ENCODE assay signal across 16 cellular contexts in the genomic region with DNA sequence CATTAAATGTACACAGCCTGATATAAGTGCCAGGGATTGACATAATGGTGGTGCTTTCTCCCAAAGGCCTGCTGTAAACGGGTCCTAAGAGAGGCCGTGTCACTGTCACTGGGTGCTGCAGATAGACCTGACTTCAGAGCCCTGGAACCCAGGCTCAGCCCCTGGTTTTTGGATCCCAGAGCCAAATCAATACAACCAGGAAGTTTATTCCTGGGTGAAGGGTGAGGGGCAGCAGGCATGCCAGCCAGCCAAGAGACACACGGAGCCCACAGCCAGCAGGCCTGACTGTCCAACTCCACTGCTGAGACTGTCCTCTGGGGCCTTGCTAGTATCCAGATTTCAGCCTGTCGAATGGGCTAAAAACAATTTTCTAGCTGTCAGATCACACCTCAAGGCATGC. TPM values are rescaled to one million over a fixed set of nuclear protein-coding genes. Genes with fewer than 3 reads are reported as not detected.
DNase-seq lines count a peak whose midpoint lies in the region; ATAC-seq, FAIRE-seq and TF ChIP-seq lines count a peak whose summit lies in the region.
"Had no signal": no experiment of that assay in that cellular context is flagged by ENCODE, and none has a peak within 500 bp of the region (broad histone marks: within the 10 kb centered on the region; RNA-seq: fewer than 3 reads in every experiment).

No MANE protein-coding gene starts in this region.

- no peaks in the 10 kb centered on the region for H3K27me3 ChIP-seq in right cardiac atrium (ENCODE audit: control insufficient read depth, insufficient read depth)
- no peaks in the 10 kb centered on the region for H3K27me3 ChIP-seq in psoas muscle (ENCODE audit: insufficient read depth in 3 of 3, low read length in 2 of 3)
- no peaks in the 10 kb centered on the region for H3K27me3 ChIP-seq in brain microvascular endothelial cell (replicated peaks)

- H3K27ac ChIP-seq in A549 (peak overlapping the region; percentile 30 to 99; a peak in 2 of 6 replicates), RWPE1 (peak overlapping the region; percentile 100), right cardiac atrium (ENCODE audit: low read length) (peak overlapping the region; percentile 67), psoas muscle (peak overlapping the region; percentile 99), brain microvascular endothelial cell (no peak overlapping the region)
- H3K27ac ChIP-seq: SJSA1 had no signal

- intact Hi-C loops in right cardiac atrium (cut with DNase I) (loop anchor here in 1 of 4 donors (2.0 kb wide), 1 partner anchor 35 kb away; a partner anchor contains a TSS), psoas muscle (cut with DNase I) (no loop called here)

- peaks cover 47% of the 10 kb centered on the region for H3K4me1 ChIP-seq in A549
- H3K4me1 ChIP-seq in right cardiac atrium (ENCODE audit: control insufficient read depth, insufficient read depth, low read length) = peaks cover 50% of the 10 kb centered on the region
- peaks cover 67% of the 10 kb centered on the region for H3K4me1 ChIP-seq in psoas muscle

- TF ChIP-seq RAD21 in A549 (conservative IDR thresholded peaks at IDR 0.05 in 1 of 2, IDR thresholded peaks at IDR 0.05 in 1 of 2) = no peak

- no peak for TF ChIP-seq EP300 in A549 (IDR thresholded peaks at IDR 0.05)

- H3K9me3 ChIP-seq in A549 (no peaks in the 10 kb centered on the region), right cardiac atrium (ENCODE audit: control insufficient read depth, low read length) (no peaks in the 10 kb centered on the region), psoas muscle (no peaks in the 10 kb centered on the region)
- H3K9me3 ChIP-seq: SJSA1 had no signal

- DNase-seq in A549 (ENCODE audit: low read depth in 1 of 2, low spot score in 1 of 2) (no peak), RWPE1 (ENCODE audit: low spot score) (no peak), right cardiac atrium (no peak), psoas muscle (no peak), brain microvascular endothelial cell (no peak), frontal cortex (ENCODE audit: low spot score in 2 of 2) (no peak), NCI-H2081 treated with DMSO at 0.1 percent for 48 hours (lab: John Stamatoyannopoulos, UW) (no peak)
- DNase-seq in stimulated activated naive CD4-positive, alpha-beta T cell (lab: John Stamatoyannopoulos, UW) = no peak
- DNase-seq: AML-193, dermis blood vessel endothelial cell, KBM-7, NCI-H146, NCI-H526 treated with DMSO at 0.1 percent for 48 hours had no signal

- ATAC-seq in A549 (no peak), right cardiac atrium (no peak), psoas muscle (no peak)

- no peak for TF ChIP-seq POLR2A in A549 (IDR thresholded peaks at IDR 0.05; ENCODE audit: low read length)

- no peak overlapping the region for H3K4me3 ChIP-seq in A549
- H3K4me3 ChIP-seq in right cardiac atrium (ENCODE audit: low read length) = no peak overlapping the region
- no peak overlapping the region for H3K4me3 ChIP-seq in psoas muscle
- H3K4me3 ChIP-seq in brain microvascular endothelial cell (ENCODE audit: low read depth, low read length) = no peak overlapping the region
- H3K4me3 ChIP-seq: SJSA1, smooth muscle cell had no signal

- WGBS in A549 (ENCODE audit: missing lambda C conversion rate) = 95% methylated on average over 3 of the region's 4 CpGs
- WGBS in right cardiac atrium = 85% methylated on average over 4 of the region's 4 CpGs
- WGBS in psoas muscle, 3 donors = 80 to 93% (median 85%) methylated on average over 4 of the region's 4 CpGs

- H3K36me3 ChIP-seq in psoas muscle (ENCODE audit: insufficient read depth in 1 of 2, low read depth in 1 of 2) (no peaks in the 10 kb centered on the region), brain microvascular endothelial cell (replicated peaks) (no peaks in the 10 kb centered on the region)
- H3K36me3 ChIP-seq: SJSA1 had no signal

- POLR2A ChIA-PET in A549 (lab: Yijun Ruan, JAX) (no interaction called here), RWPE1 (lab: Yijun Ruan, JAX; ENCODE audit: low non-redundant PET) (no interaction called here)

- in situ Hi-C loops in brain microvascular endothelial cell (cut with HindIII; ENCODE audit: low pct_ligation_motif_present, low sequenced_read_pairs) = no loop called here

- CTCF ChIA-PET in A549 (lab: Yijun Ruan, JAX) = no interaction called here
- CTCF ChIA-PET in RWPE1 (lab: Yijun Ruan, JAX) = interaction anchor here (0.6 kb wide), 2 partner anchors 14 to 21 kb away, joined by 3 read pairs; no protein-coding TSS in a partner anchor

- TF ChIP-seq CTCF in A549 (IDR thresholded peaks at IDR 0.05) = no peak
- no peak for TF ChIP-seq CTCF in RWPE1 (conservative IDR thresholded peaks at IDR 0.05; ENCODE audit: low read depth)
- no peak for TF ChIP-seq CTCF in psoas muscle (IDR thresholded peaks at IDR 0.05)
- no peak for TF ChIP-seq CTCF in brain microvascular endothelial cell (IDR thresholded peaks at IDR 0.05; ENCODE audit: low read depth, low read length, missing control alignments)

- no peak overlapping the region for H3K4me2 ChIP-seq in A549
- H3K4me2 ChIP-seq: smooth muscle cell had no signal

- FAIRE-seq in A549 (lab: Jason Lieb, UNC) = no peak
- FAIRE-seq in frontal cortex (lab: Jason Lieb, UNC) = no peak
- FAIRE-seq: TTC549 had no signal

TF ChIP-seq in A549, 52 proteins besides CTCF, POLR2A, EP300 and RAD21:
- TF ChIP-seq HOXB13 (CRISPR knock-in tag; IDR thresholded peaks at IDR 0.05; ENCODE audit: low read depth) (no peak), ZNF302 (CRISPR knock-in tag; IDR thresholded peaks at IDR 0.05) (no peak), TFCP2L1 (CRISPR knock-in tag; IDR thresholded peaks at IDR 0.05) (no peak), EHF (CRISPR knock-in tag; IDR thresholded peaks at IDR 0.05) (no peak), NPAS2 (CRISPR knock-in tag; IDR thresholded peaks at IDR 0.05; ENCODE audit: borderline replicate concordance) (no peak), FOXS1 (CRISPR knock-in tag; IDR thresholded peaks at IDR 0.05) (no peak), ZSCAN20 (CRISPR knock-in tag; IDR thresholded peaks at IDR 0.05) (no peak), SMC3 (IDR thresholded peaks at IDR 0.05) (no peak)
- TF ChIP-seq, protein P1, sequence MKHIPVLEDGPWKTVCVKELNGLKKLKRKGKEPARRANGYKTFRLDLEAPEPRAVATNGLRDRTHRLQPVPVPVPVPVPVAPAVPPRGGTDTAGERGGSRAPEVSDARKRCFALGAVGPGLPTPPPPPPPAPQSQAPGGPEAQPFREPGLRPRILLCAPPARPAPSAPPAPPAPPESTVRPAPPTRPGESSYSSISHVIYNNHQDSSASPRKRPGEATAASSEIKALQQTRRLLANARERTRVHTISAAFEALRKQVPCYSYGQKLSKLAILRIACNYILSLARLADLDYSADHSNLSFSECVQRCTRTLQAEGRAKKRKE (CRISPR knock-in tag; IDR thresholded peaks at IDR 0.05; ENCODE audit: low read depth) = no peak
TF ChIP-seq in A549: peak in this region for 0.

RNA-seq across cellular contexts. Expression of a gene that starts 12.8 kb away (rescaled TPM):
- polyA plus RNA-seq in A549 (2011; rRNA removed) (0.88 and 0.94 TPM in 2 replicates), A549 (2017; fragmentation: RNase III; extraction: RNeasy Plus Mini Kit Qiagen cat#74134 plus additional on column Dnase treatment) (0.26 to 0.44 TPM (median 0.28 TPM) in 3 replicates), right cardiac atrium (0.32 TPM), psoas muscle (10 to 100 TPM in 1 of 3 donors, under 1 TPM in 1, not detected in 1; 0.25 to 15.5 TPM)
- 0.48 and 0.50 TPM in 2 replicates for polyA plus RNA-seq in A549 (2012; cell fraction: cytosol; rRNA removed)
- polyA plus RNA-seq in A549 (2012; cell fraction: nucleus; rRNA removed) = 2.7 and 2.9 TPM in 2 replicates
- 0.37 and 1.1 TPM in 2 replicates for polyA minus RNA-seq in A549 (2011; rRNA and poly(A)+ RNA removed)
- total RNA-seq in right cardiac atrium (under 1 TPM in 1 of 4 donors, not detected in 3; 0.31 TPM), psoas muscle (under 1 TPM in 3 of 4 donors, not detected in 1; 0.36 to 0.74 (median 0.58) TPM), frontal cortex (0.82 TPM)
- total RNA-seq: SJSA1 had no signal
- polyA plus RNA-seq: smooth muscle cell had no signal

RNA-seq across cellular contexts. Expression of a gene that starts 35.3 kb away (rescaled TPM):
- polyA plus RNA-seq in A549 (2011; rRNA removed) = 10.9 and 11.7 TPM in 2 replicates
- 3.4 and 3.9 TPM in 2 replicates for polyA plus RNA-seq in A549 (2012; cell fraction: cytosol; rRNA removed)
- 1.5 and 2.3 TPM in 2 replicates for polyA plus RNA-seq in A549 (2012; cell fraction: nucleus; rRNA removed)
- polyA plus RNA-seq in A549 (2017; fragmentation: RNase III; extraction: RNeasy Plus Mini Kit Qiagen cat#74134 plus additional on column Dnase treatment) = 7.7 to 9.5 TPM (median 8.4 TPM) in 3 replicates
- polyA minus RNA-seq in A549 (2011; rRNA and poly(A)+ RNA removed) = 3.1 and 4.9 TPM in 2 replicates
- total RNA-seq in right cardiac atrium = 100 to 1,000 TPM; 109 to 155 (median 111) TPM
- 75.0 TPM for polyA plus RNA-seq in right cardiac atrium
- total RNA-seq in psoas muscle = 1,000 to 10,000 TPM in 1 of 4 donors, 100 to 1,000 TPM in 2, 10 to 100 TPM in 1; 56.5 to 1,905 (median 378) TPM
- polyA plus RNA-seq in psoas muscle = 100 to 1,000 TPM; 296 to 849 (median 675) TPM
- total RNA-seq in frontal cortex = 3.3 TPM

RNA-seq across cellular contexts. Expression of a gene that starts 52.3 kb away (rescaled TPM):
- 0.36 and 0.72 TPM in 2 replicates for polyA plus RNA-seq in A549 (2011; rRNA removed)
- polyA plus RNA-seq in A549 (2012; cell fraction: cytosol; rRNA removed) = 0.27 TPM in 1 of 2 replicates, not detected in the other
- polyA plus RNA-seq in A549 (2012; cell fraction: nucleus; rRNA removed) = not detected in 2 replicates
- 0.37 to 0.38 TPM in 2 of 3 replicates, not detected in the other for polyA plus RNA-seq in A549 (2017; fragmentation: RNase III; extraction: RNeasy Plus Mini Kit Qiagen cat#74134 plus additional on column Dnase treatment)
- not detected in 2 replicates for polyA minus RNA-seq in A549 (2011; rRNA and poly(A)+ RNA removed)
- total RNA-seq in right cardiac atrium = not detected
- not detected for polyA plus RNA-seq in right cardiac atrium
- total RNA-seq in psoas muscle = not detected
- not detected for polyA plus RNA-seq in psoas muscle
- not detected for total RNA-seq in frontal cortex
- total RNA-seq: dermis blood vessel endothelial cell, SJSA1, smooth muscle cell had no signal

RNA-seq across cellular contexts. Expression of a gene that starts 56.8 kb away (rescaled TPM):
- polyA plus RNA-seq in A549 (2011; rRNA removed) (not detected in 2 replicates), A549 (2017; fragmentation: RNase III; extraction: RNeasy Plus Mini Kit Qiagen cat#74134 plus additional on column Dnase treatment) (not detected in 3 replicates), right cardiac atrium (not detected), psoas muscle (not detected)
- polyA plus RNA-seq in A549 (2012; cell fraction: cytosol; rRNA removed) = not detected in 2 replicates
- not detected in 2 replicates for polyA plus RNA-seq in A549 (2012; cell fraction: nucleus; rRNA removed)
- not detected in 2 replicates for polyA minus RNA-seq in A549 (2011; rRNA and poly(A)+ RNA removed)
- total RNA-seq in right cardiac atrium (not detected), psoas muscle (not detected), frontal cortex (not detected)
- total RNA-seq: dermis blood vessel endothelial cell, SJSA1, smooth muscle cell had no signal
- polyA plus RNA-seq: smooth muscle cell had no signal

Comparison
In these comparisons a context has a peak if more than half of its experiments do, and no peak if none do; other contexts are left out.
1. RNA of a gene that starts 35.3 kb away (total RNA-seq): 56.5 to 1,905 TPM in psoas muscle and 109 to 155 TPM in right cardiac atrium; 3.3 TPM in frontal cortex (single experiment); every median in the first group is over 10 times any median in the second.